In the genomic region with DNA sequence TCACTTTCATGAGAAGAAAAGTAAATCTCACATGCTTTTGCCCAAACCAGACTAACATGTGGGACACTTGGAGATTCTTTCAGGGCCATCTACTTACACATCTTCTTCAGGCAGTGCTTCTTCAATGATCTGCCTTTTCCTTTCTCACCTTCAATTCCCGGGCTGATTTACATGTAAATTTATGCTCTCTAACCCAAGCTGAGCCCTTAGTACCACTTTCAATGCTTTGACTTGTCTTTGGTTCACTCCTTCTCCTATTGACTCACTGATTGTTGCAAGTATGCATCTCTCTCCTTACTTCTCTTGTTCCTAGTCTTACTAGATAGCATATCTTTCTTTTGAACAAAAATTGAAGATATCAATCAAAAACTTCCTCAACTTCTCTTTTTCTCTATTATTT, we compare ENCODE assay signal across 38 cellular contexts.
"Had no signal": no experiment of that assay in that cellular context is flagged by ENCODE, and none has a peak within 500 bp of the region (broad histone marks: within the 10 kb centered on the region; RNA-seq: fewer than 3 reads in every experiment).

No MANE protein-coding gene starts in this region.

- H3K4me1 Mint-ChIP-seq: activated naive CD4-positive, alpha-beta T cell treated with anti-CD3 and anti-CD28 coated beads, Interleukin-2, amount 10 ng/mL, durations not matched to agents 7 days and 5 days; activated naive CD4-positive, alpha-beta T cell treated with anti-CD3 and anti-CD28 coated beads, Interleukin-2, amount 50 U/mL, for 24 hours; activated naive CD8-positive, alpha-beta T cell treated with anti-CD3 and anti-CD28 coated beads for 36 hours; activated naive CD8-positive, alpha-beta T cell treated with anti-CD3 and anti-CD28 coated beads, Interleukin-2, amount 10 ng/mL, durations not matched to agents 7 days and 5 days; activated naive CD8-positive, alpha-beta T cell treated with anti-CD3 and anti-CD28 coated beads, Interleukin-2, amount 50 U/mL, for 24 hours; activated T-helper 17 cell treated with anti-CD3 and anti-CD28 coated beads, Interleukin-2, amount 50 U/mL, for 72 hours; brain; central memory CD8-positive, alpha-beta T cell had no signal

- H3K4me1 ChIP-seq: adrenal gland, ascending aorta, body of pancreas, breast epithelium had no signal

- DNase-seq: activated effector memory CD4-positive, alpha-beta T cell treated with anti-CD3 and anti-CD28 coated beads, Interleukin-2, amount 50 U/mL, for 16 hours; activated effector memory CD4-positive, alpha-beta T cell treated with Interleukin-2 at 50 U/mL for 16 hours; activated gamma-delta T cell; activated gamma-delta T cell treated with Interleukin-2 at 50 U/mL for 16 hours; activated naive CD4-positive, alpha-beta T cell; activated naive CD4-positive, alpha-beta T cell treated with anti-CD3 and anti-CD28 coated beads for 36 hours; activated naive CD4-positive, alpha-beta T cell treated with anti-CD3 and anti-CD28 coated beads, Interleukin-2, amount 10 ng/mL, durations not matched to agents 7 days and 5 days; activated naive CD4-positive, alpha-beta T cell treated with anti-CD3 and anti-CD28 coated beads, Interleukin-2, amount 50 U/mL, for 16 hours; activated naive CD4-positive, alpha-beta T cell treated with Interleukin-2 at 50 U/mL for 16 hours; activated naive CD8-positive, alpha-beta T cell treated with anti-CD3 and anti-CD28 coated beads for 36 hours; activated naive CD8-positive, alpha-beta T cell treated with anti-CD3 and anti-CD28 coated beads, Interleukin-2, amount 10 ng/mL, durations not matched to agents 7 days and 5 days; activated naive CD8-positive, alpha-beta T cell treated with anti-CD3 and anti-CD28 coated beads, Interleukin-2, amount 50 U/mL, for 24 hours; activated T-cell treated with anti-CD3 and anti-CD28 coated beads, Interleukin-2, amount 50 U/mL, for 1 hour; activated T-cell treated with anti-CD3 and anti-CD28 coated beads, Interleukin-2, amount 50 U/mL, for 24 hours; activated T-cell treated with anti-CD3 and anti-CD28 coated beads, Interleukin-2, amount 50 U/mL, for 4 hours; activated T-cell treated with anti-CD3 and anti-CD28 coated beads, Interleukin-2, amount 50 U/mL, for 48 hours; activated T-cell treated with anti-CD3 and anti-CD28 coated beads, Interleukin-2, amount 50 U/mL, for 72 hours; adrenal gland; amniotic stem cell; amygdala; anterior cingulate cortex; aorta; body of pancreas; brain microvascular endothelial cell; caudate nucleus; central memory CD4-positive, alpha-beta T cell; cerebellar nuclear complex had no signal

- H3K27me3 ChIP-seq: adrenal gland, ascending aorta, body of pancreas, brain microvascular endothelial cell, breast epithelium, cardiac muscle cell had no signal

- H3K9me3 Mint-ChIP-seq: activated naive CD8-positive, alpha-beta T cell treated with anti-CD3 and anti-CD28 coated beads, Interleukin-2, amount 10 ng/mL, durations not matched to agents 7 days and 5 days; activated T-cell treated with anti-CD3 and anti-CD28 coated beads, Interleukin-2, amount 50 U/mL, for 24 hours; activated T-helper 1 cell treated with anti-CD3 and anti-CD28 coated beads, Interleukin-12 subunit alpha, Interleukin-12 subunit beta, Interleukin-2, Interleukin-4 antibody, amounts not matched to agents 30 ng/mL and 10 ng/mL and 1 ng/mL, durations not matched to agents 14 hours and 24 hours and 36 hours had no signal

- H3K36me3 Mint-ChIP-seq: activated naive CD4-positive, alpha-beta T cell treated with anti-CD3 and anti-CD28 coated beads, Interleukin-2, amount 10 ng/mL, durations not matched to agents 7 days and 5 days; activated naive CD4-positive, alpha-beta T cell treated with anti-CD3 and anti-CD28 coated beads, Interleukin-2, amount 50 U/mL, for 24 hours; activated naive CD4-positive, alpha-beta T cell treated with anti-CD3 and anti-CD28 coated beads, Interleukin-2, amount 50 U/mL, for 72 hours; activated naive CD8-positive, alpha-beta T cell; activated naive CD8-positive, alpha-beta T cell treated with anti-CD3 and anti-CD28 coated beads for 36 hours; activated naive CD8-positive, alpha-beta T cell treated with anti-CD3 and anti-CD28 coated beads, Interleukin-2, amount 10 ng/mL, durations not matched to agents 7 days and 5 days; brain had no signal

- H3K36me3 ChIP-seq: adrenal gland, ascending aorta, brain microvascular endothelial cell, breast epithelium, cardiac muscle cell had no signal

- H3K4me3 Mint-ChIP-seq: activated naive CD4-positive, alpha-beta T cell treated with anti-CD3 and anti-CD28 coated beads for 36 hours; activated naive CD4-positive, alpha-beta T cell treated with anti-CD3 and anti-CD28 coated beads, Interleukin-2, amount 10 ng/mL, durations not matched to agents 7 days and 5 days; activated naive CD4-positive, alpha-beta T cell treated with anti-CD3 and anti-CD28 coated beads, Interleukin-2, amount 50 U/mL, for 24 hours; activated naive CD8-positive, alpha-beta T cell; activated naive CD8-positive, alpha-beta T cell treated with anti-CD3 and anti-CD28 coated beads for 36 hours; activated naive CD8-positive, alpha-beta T cell treated with anti-CD3 and anti-CD28 coated beads, Interleukin-2, amount 10 ng/mL, durations not matched to agents 7 days and 5 days; activated naive CD8-positive, alpha-beta T cell treated with anti-CD3 and anti-CD28 coated beads, Interleukin-2, amount 50 U/mL, for 24 hours; activated T-cell treated with anti-CD3 and anti-CD28 coated beads, Interleukin-2, amount 50 U/mL, for 24 hours; activated T-cell treated with anti-CD3 and anti-CD28 coated beads, Interleukin-2, amount 50 U/mL, for 4 hours; activated T-cell treated with anti-CD3 and anti-CD28 coated beads, Interleukin-2, amount 50 U/mL, for 72 hours; activated T-helper 1 cell treated with anti-CD3 and anti-CD28 coated beads, Interleukin-12 subunit alpha, Interleukin-12 subunit beta, Interleukin-2, Interleukin-4 antibody, amounts not matched to agents 30 ng/mL and 10 ng/mL and 1 ng/mL, durations not matched to agents 14 hours and 24 hours and 36 hours; activated T-helper 17 cell treated with anti-CD3 and anti-CD28 coated beads, Interleukin-2, amount 50 U/mL, for 72 hours; brain; central memory CD8-positive, alpha-beta T cell had no signal

- ATAC-seq: activated naive CD4-positive, alpha-beta T cell treated with anti-CD3 and anti-CD28 coated beads, Interleukin-2, amount 50 U/mL, for 72 hours; activated naive CD8-positive, alpha-beta T cell treated with anti-CD3 and anti-CD28 coated beads, Interleukin-2, amount 50 U/mL, for 24 hours; activated T-cell treated with anti-CD3 and anti-CD28 coated beads, Interleukin-2, amount 50 U/mL, for 4 hours; activated T-cell treated with anti-CD3 and anti-CD28 coated beads, Interleukin-2, amount 50 U/mL, for 72 hours; activated T-helper 17 cell treated with anti-CD3 and anti-CD28 coated beads, Interleukin-2, amount 50 U/mL, for 72 hours; body of pancreas had no signal

- H3K27ac ChIP-seq: adrenal gland, ascending aorta, body of pancreas, brain microvascular endothelial cell, breast epithelium, cardiac muscle cell had no signal

- H3K27me3 Mint-ChIP-seq: activated naive CD4-positive, alpha-beta T cell treated with anti-CD3 and anti-CD28 coated beads, Interleukin-2, amount 10 ng/mL, durations not matched to agents 7 days and 5 days; activated naive CD4-positive, alpha-beta T cell treated with anti-CD3 and anti-CD28 coated beads, Interleukin-2, amount 50 U/mL, for 24 hours; activated naive CD8-positive, alpha-beta T cell; activated naive CD8-positive, alpha-beta T cell treated with anti-CD3 and anti-CD28 coated beads for 36 hours; activated naive CD8-positive, alpha-beta T cell treated with anti-CD3 and anti-CD28 coated beads, Interleukin-2, amount 10 ng/mL, durations not matched to agents 7 days and 5 days; activated naive CD8-positive, alpha-beta T cell treated with anti-CD3 and anti-CD28 coated beads, Interleukin-2, amount 50 U/mL, for 24 hours; activated T-cell treated with anti-CD3 and anti-CD28 coated beads, Interleukin-2, amount 50 U/mL, for 24 hours; activated T-helper 17 cell treated with anti-CD3 and anti-CD28 coated beads, Interleukin-2, amount 50 U/mL, for 72 hours; brain; central memory CD8-positive, alpha-beta T cell had no signal

- H3K4me3 ChIP-seq: adrenal gland, ascending aorta, body of pancreas, breast epithelium, cardiac muscle cell had no signal

- H3K9me3 ChIP-seq: adrenal gland, ascending aorta, body of pancreas, breast epithelium had no signal

- H3K27ac Mint-ChIP-seq: activated naive CD4-positive, alpha-beta T cell treated with anti-CD3 and anti-CD28 coated beads for 36 hours; activated naive CD4-positive, alpha-beta T cell treated with anti-CD3 and anti-CD28 coated beads, Interleukin-2, amount 10 ng/mL, durations not matched to agents 7 days and 5 days; activated naive CD4-positive, alpha-beta T cell treated with anti-CD3 and anti-CD28 coated beads, Interleukin-2, amount 50 U/mL, for 24 hours; activated naive CD4-positive, alpha-beta T cell treated with anti-CD3 and anti-CD28 coated beads, Interleukin-2, amount 50 U/mL, for 72 hours; activated naive CD8-positive, alpha-beta T cell; activated naive CD8-positive, alpha-beta T cell treated with anti-CD3 and anti-CD28 coated beads for 36 hours; activated naive CD8-positive, alpha-beta T cell treated with anti-CD3 and anti-CD28 coated beads, Interleukin-2, amount 10 ng/mL, durations not matched to agents 7 days and 5 days; activated naive CD8-positive, alpha-beta T cell treated with anti-CD3 and anti-CD28 coated beads, Interleukin-2, amount 50 U/mL, for 24 hours; activated T-cell treated with anti-CD3 and anti-CD28 coated beads, Interleukin-2, amount 50 U/mL, for 24 hours; activated T-cell treated with anti-CD3 and anti-CD28 coated beads, Interleukin-2, amount 50 U/mL, for 72 hours; activated T-helper 1 cell treated with anti-CD3 and anti-CD28 coated beads, Interleukin-12 subunit alpha, Interleukin-12 subunit beta, Interleukin-2, Interleukin-4 antibody, amounts not matched to agents 30 ng/mL and 10 ng/mL and 1 ng/mL, durations not matched to agents 14 hours and 24 hours and 36 hours; activated T-helper 17 cell treated with anti-CD3 and anti-CD28 coated beads, Interleukin-2, amount 50 U/mL, for 72 hours; activated T-helper 2 cell treated with anti-CD3 and anti-CD28 coated beads, Interferon-gamma antibody, Interleukin-2, Interleukin-4, amounts not matched to agents 10 μg/mL and 5 μg/mL and 100 μg/mL, durations not matched to agents 14 hours and 24 hours and 36 hours; brain had no signal
